In genomic region chr5:96537386-96537785, GRCh38 we compare ENCODE assay signal across 8 cellular contexts.
DNase-seq lines count a peak whose midpoint lies in the region; ATAC-seq lines count a peak whose summit lies in the region.
"Had no signal": no experiment of that assay in that cellular context is flagged by ENCODE, and none has a peak within 500 bp of the region (broad histone marks: within the 10 kb centered on the region; RNA-seq: fewer than 3 reads in every experiment).

No MANE protein-coding gene starts in this region.

- peak overlapping the region; percentile 71 for H3K4me3 Mint-ChIP-seq in activated naive CD8-positive, alpha-beta T cell treated with anti-CD3 and anti-CD28 coated beads, Interleukin-2, amount 50 U/mL, for 24 hours
- H3K4me3 Mint-ChIP-seq in naive thymus-derived CD4-positive, alpha-beta T cell = peak overlapping the region in 9 of 10 donors; percentile 26 to 76 (median 61)

- CTCF ChIA-PET in naive thymus-derived CD4-positive, alpha-beta T cell (lab: Charles Lee) = interaction anchor here (1.0 kb wide), 1 partner anchor 10 kb away, joined by 3 read pairs; no protein-coding TSS in a partner anchor

- intact Hi-C loops in naive thymus-derived CD4-positive, alpha-beta T cell (cut with micrococcal nuclease) = loop anchor here (1.0 to 10.0 kb wide), 20 partner anchors 8 to 983 kb away; partner anchors contain the start of genes ARSK (in 2 of the 2), CAST (in 2 of the 2), ELL2 (in 2 of the 2) and RFESD (in 2 of the 2)

- no peaks in the 10 kb centered on the region for H3K27me3 ChIP-seq in naive thymus-derived CD4-positive, alpha-beta T cell (ENCODE audit: control insufficient read depth in 2 of 2, insufficient read depth in 2 of 2, low read length in 2 of 2)

- H3K4me3 ChIP-seq in naive thymus-derived CD4-positive, alpha-beta T cell (ENCODE audit: low read length) = peak overlapping the region; percentile 14

- peak overlapping the region; percentile 41 for H3K27ac ChIP-seq in naive thymus-derived CD4-positive, alpha-beta T cell (ENCODE audit: low read depth, low read length)

- peaks cover 20 to 23% of the 10 kb centered on the region in 2 donors for H3K4me1 ChIP-seq in naive thymus-derived CD4-positive, alpha-beta T cell (ENCODE audit: control insufficient read depth in 2 of 2, insufficient read depth in 2 of 2, low read length in 2 of 2)

- peaks cover 49% of the 10 kb centered on the region for H3K4me1 Mint-ChIP-seq in activated naive CD8-positive, alpha-beta T cell treated with anti-CD3 and anti-CD28 coated beads, Interleukin-2, amount 50 U/mL, for 24 hours
- H3K4me1 Mint-ChIP-seq in naive thymus-derived CD4-positive, alpha-beta T cell = peaks cover 15 to 41% (median 32%) of the 10 kb centered on the region in 7 donors

- no peaks in the 10 kb centered on the region for H3K9me3 Mint-ChIP-seq in activated naive CD8-positive, alpha-beta T cell treated with anti-CD3 and anti-CD28 coated beads, Interleukin-2, amount 50 U/mL, for 24 hours
- peaks cover 0 to 7% (median 0%) of the 10 kb centered on the region in 11 donors for H3K9me3 Mint-ChIP-seq in naive thymus-derived CD4-positive, alpha-beta T cell

- peak; percentile 86 for ATAC-seq in activated naive CD8-positive, alpha-beta T cell treated with anti-CD3 and anti-CD28 coated beads, Interleukin-2, amount 50 U/mL, for 24 hours
- peak; percentile 97 for ATAC-seq in naive thymus-derived CD4-positive, alpha-beta T cell
- ATAC-seq in HG02973 (IDR thresholded peaks at IDR 0.05; ENCODE audit: unreplicated experiment) = no peak
- no peak for ATAC-seq in HG02571 (IDR thresholded peaks at IDR 0.05; ENCODE audit: unreplicated experiment)

- DNase-seq in GM03348 (ENCODE audit: low spot score) (peak; percentile 41), Kasumi-1 (lab: John Stamatoyannopoulos, UW) (peak; percentile 55 to 63), hippocampal formation (lab: John Stamatoyannopoulos, UW) (no peak)
- DNase-seq in activated naive CD8-positive, alpha-beta T cell treated with anti-CD3 and anti-CD28 coated beads, Interleukin-2, amount 50 U/mL, for 24 hours = no peak
- DNase-seq in naive thymus-derived CD4-positive, alpha-beta T cell = peak in 7 of 9 donors; percentile 54 to 79 (median 73)
- DNase-seq: stimulated activated CD4-positive, alpha-beta T cell treated with anti-CD3 and anti-CD28 coated beads, Interleukin-4, amount 100 ng/mL, for 4 hours had no signal

- no peaks in the 10 kb centered on the region for H3K36me3 ChIP-seq in naive thymus-derived CD4-positive, alpha-beta T cell (ENCODE audit: control insufficient read depth in 2 of 3, insufficient read depth in 3 of 3, low read length in 3 of 3)

- peak overlapping the region; percentile 87 for H3K27ac Mint-ChIP-seq in activated naive CD8-positive, alpha-beta T cell treated with anti-CD3 and anti-CD28 coated beads, Interleukin-2, amount 50 U/mL, for 24 hours
- H3K27ac Mint-ChIP-seq in naive thymus-derived CD4-positive, alpha-beta T cell = peak overlapping the region; percentile 82 to 94 (median 88)

- POLR2A ChIA-PET in naive thymus-derived CD4-positive, alpha-beta T cell (lab: Charles Lee) = interaction anchor here (0.9 to 1.1 kb wide), 2 partner anchors 11 to 715 kb away, joined by 3 read pairs; no protein-coding TSS in a partner anchor

- no peaks in the 10 kb centered on the region for H3K27me3 Mint-ChIP-seq in activated naive CD8-positive, alpha-beta T cell treated with anti-CD3 and anti-CD28 coated beads, Interleukin-2, amount 50 U/mL, for 24 hours
- H3K27me3 Mint-ChIP-seq in naive thymus-derived CD4-positive, alpha-beta T cell = peaks cover 0 to 6% (median 0%) of the 10 kb centered on the region in 5 donors

- H3K36me3 Mint-ChIP-seq in activated naive CD8-positive, alpha-beta T cell treated with anti-CD3 and anti-CD28 coated beads, Interleukin-2, amount 50 U/mL, for 24 hours (ENCODE audit: low read depth) = no peaks in the 10 kb centered on the region
- H3K36me3 Mint-ChIP-seq in naive thymus-derived CD4-positive, alpha-beta T cell = peaks cover 0 to 13% (median 0%) of the 10 kb centered on the region in 5 donors

- no peaks in the 10 kb centered on the region for H3K9me3 ChIP-seq in naive thymus-derived CD4-positive, alpha-beta T cell (ENCODE audit: control insufficient read depth in 2 of 3, low read length in 3 of 3)

Comparison
In these comparisons a context has a peak if more than half of its experiments do, and no peak if none do; other contexts are left out.
1. DNase-seq: peak in GM03348 (single experiment), Kasumi-1 (2 of 2) and naive thymus-derived CD4-positive, alpha-beta T cell (7 of 9); none in activated naive CD8-positive, alpha-beta T cell treated with anti-CD3 and anti-CD28 coated beads, Interleukin-2, amount 50 U/mL, for 24 hours (single experiment) and hippocampal formation (0 of 2).
2. ATAC-seq: peak in activated naive CD8-positive, alpha-beta T cell treated with anti-CD3 and anti-CD28 coated beads, Interleukin-2, amount 50 U/mL, for 24 hours (single experiment) and naive thymus-derived CD4-positive, alpha-beta T cell (single experiment); none in HG02973 (single experiment) and HG02571 (single experiment).